In genomic region chr16:3520861-3521260, GRCh38 we compare ENCODE assay signal across 24 cellular contexts. TPM values are rescaled to one million over a fixed set of nuclear protein-coding genes. Genes with fewer than 3 reads are reported as not detected.
DNase-seq lines count a peak whose midpoint lies in the region; ATAC-seq, FAIRE-seq and TF ChIP-seq lines count a peak whose summit lies in the region.
"Had no signal": no experiment of that assay in that cellular context is flagged by ENCODE, and none has a peak within 500 bp of the region (broad histone marks: within the 10 kb centered on the region; RNA-seq: fewer than 3 reads in every experiment).

No MANE protein-coding gene starts in this region.

- H3K9me3 ChIP-seq in K562 (replicated peaks; ENCODE audit: control insufficient read depth, insufficient read depth, low read depth, low read length) (no peaks in the 10 kb centered on the region), stomach (no peaks in the 10 kb centered on the region), small intestine (ENCODE audit: control insufficient read depth, low read depth) (no peaks in the 10 kb centered on the region)
- H3K9me3 ChIP-seq: heart right ventricle had no signal

- H3K27me3 ChIP-seq in K562 (ENCODE audit: control insufficient read depth in 2 of 2, insufficient read depth in 2 of 2, low read length in 2 of 2) (no peaks in the 10 kb centered on the region), stomach (no peaks in the 10 kb centered on the region), small intestine (ENCODE audit: control insufficient read depth in 2 of 2, insufficient read depth in 2 of 2, low read length in 2 of 2) (no peaks in the 10 kb centered on the region)
- H3K27me3 ChIP-seq: heart right ventricle had no signal

- in situ Hi-C loops in K562 (cut with MboI), result no loop called here

- no peak overlapping the region for H3K4me3 ChIP-seq in K562
- no peak overlapping the region for H3K4me3 ChIP-seq in stomach
- H3K4me3 ChIP-seq in small intestine (ENCODE audit: low read depth in 1 of 2, low read length in 2 of 2), result no peak overlapping the region
- H3K4me3 ChIP-seq: heart right ventricle, lung had no signal

- H3K36me3 ChIP-seq in K562 (ENCODE audit: control insufficient read depth, insufficient read depth, low read length) (peaks cover 6% of the 10 kb centered on the region; the same call in 1 of the 3 replicates), stomach (peaks cover 31 to 100% (median 96%) of the 10 kb centered on the region in 4 donors), small intestine (ENCODE audit: control insufficient read depth in 2 of 2, insufficient read depth in 2 of 2, low read length in 2 of 2) (peaks cover 2 to 7% of the 10 kb centered on the region in 2 donors)

- H3K27ac ChIP-seq in K562 (ENCODE audit: extremely low read depth, low read depth, low read length) (no peak overlapping the region), stomach (peak overlapping the region in 3 of 5 donors; percentile 41 to 73 (median 53)), small intestine (ENCODE audit: low read depth in 1 of 2, low read length in 1 of 2) (no peak overlapping the region)
- H3K27ac ChIP-seq: heart right ventricle had no signal

- TF ChIP-seq RAD21 in K562 (CRISPR knock-in tag; conservative IDR thresholded peaks at IDR 0.05 in 1 of 2, IDR thresholded peaks at IDR 0.05 in 1 of 2), result no peak

- POLR2A ChIA-PET in K562 (lab: Yijun Ruan, JAX), result no interaction called here

- H3K4me2 ChIP-seq in K562 (ENCODE audit: insufficient read depth, low read length), result no peak overlapping the region

- H3K79me2 ChIP-seq in K562 (ENCODE audit: control insufficient read depth, insufficient read depth, low read length), result no peaks in the 10 kb centered on the region

- H3K4me1 ChIP-seq in K562 (replicated peaks in 1 of 2; ENCODE audit: control insufficient read depth in 2 of 2, insufficient read depth in 2 of 2, low read length in 2 of 2) (0 out of 5 replicates have a peak, but pooled peaks cover 0 to 3% of the 10 kb centered on the region in 2 experiments), stomach (no peaks in the 10 kb centered on the region), small intestine (ENCODE audit: control insufficient read depth in 2 of 2, insufficient read depth in 1 of 2, low read depth in 1 of 2, low read length in 1 of 2) (no peaks in the 10 kb centered on the region)
- H3K4me1 ChIP-seq: heart right ventricle had no signal

- no peak overlapping the region for H2AFZ ChIP-seq in K562 (ENCODE audit: low read depth, low read length)

- H3K9me1 ChIP-seq in K562 (ENCODE audit: control insufficient read depth, insufficient read depth, low read length), result no peaks in the 10 kb centered on the region

- WGBS in K562 (ENCODE audit: insufficient coverage, low coverage, missing lambda C conversion rate), result 42% methylated on average over 6 of the region's 7 CpGs
- 67 to 83% (median 77%) methylated on average over 7 of the region's 7 CpGs for WGBS in stomach, 5 donors
- WGBS in small intestine, 3 donors, result 80 to 91% (median 87%) methylated on average over 7 of the region's 7 CpGs

- TF ChIP-seq CTCF in K562 (IDR thresholded peaks at IDR 0.05 in 2 of 3, conservative IDR thresholded peaks at IDR 0.05 in 1 of 3; ENCODE audit: insufficient read depth in 2 of 3, low read depth in 1 of 3, low read length in 3 of 3) (no peak), stomach (IDR thresholded peaks at IDR 0.05) (no peak)

- CTCF ChIA-PET in K562 (lab: Yijun Ruan, JAX; ENCODE audit: low intra/inter-chr PET ratio), result interaction anchor here (0.7 kb wide), 1 partner anchor 496 kb away, joined by 3 read pairs; no protein-coding TSS in a partner anchor

- TF ChIP-seq POLR2A in K562 (conservative IDR thresholded peaks at IDR 0.05), result no peak
- no peak for TF ChIP-seq POLR2A in stomach (IDR thresholded peaks at IDR 0.05)

- no TSS peak for BruUV-seq in K562 (replicated peaks; lab: Mats Ljungman, UMichigan)

- H3K9ac ChIP-seq in K562 (ENCODE audit: insufficient read depth in 1 of 2, low read depth in 2 of 2, low read length in 2 of 2), result peak overlapping the region in 1 of 2 experiments; percentile 20; a peak in 1 of 4 replicates

- FAIRE-seq in K562 (lab: Jason Lieb, UNC), result no peak
- no peak for FAIRE-seq in small intestine (lab: Jason Lieb, UNC)
- FAIRE-seq: islet of Langerhans had no signal

- TF ChIP-seq EP300 in K562 (IDR thresholded peaks at IDR 0.05; ENCODE audit: low read length) (no peak), stomach (IDR thresholded peaks at IDR 0.05) (no peak)

- DNase-seq in ELF-1 (ENCODE audit: low read depth, low spot score) (peak; percentile 23), K562 (ENCODE audit: extremely low read depth in 1 of 4, low spot score in 3 of 4) (no peak), mesenteric fat pad (ENCODE audit: low spot score) (peak; percentile 43), stomach (no peak), T1000 (lab: John Stamatoyannopoulos, UW) (no peak), small intestine (no peak), NCI-H2029 (lab: John Stamatoyannopoulos, UW) (no peak)
- DNase-seq: activated naive CD4-positive, alpha-beta T cell; cerebellar nuclear complex; DMS79 treated with DMSO at 0.1 percent for 48 hours; effector memory CD4-positive, alpha-beta T cell; heart right ventricle; KG1; MV-4-11; naive B cell; NCI-H2081 treated with DMSO at 0.1 percent for 48 hours; NCI-H446 treated with DMSO at 0.1 percent for 48 hours; NK-92 treated with Interleukin-12 subunit alpha and Interleukin-12 subunit beta, amount 100 ng/mL, for 24 hours; posterior cingulate gyrus; stimulated activated CD8-positive, alpha-beta memory T cell treated with anti-CD3 and anti-CD28 coated beads, Interleukin-4, amount 100 ng/mL, for 48 hours had no signal

- ATAC-seq in K562 (peak; percentile 47; the same call in 2 of the 3 replicates), HG03175 (IDR thresholded peaks at IDR 0.05; ENCODE audit: unreplicated experiment) (no peak)
- ATAC-seq: heart right ventricle had no signal

- no peaks in the 10 kb centered on the region for H4K20me1 ChIP-seq in K562 (replicated peaks; ENCODE audit: control insufficient read depth, insufficient read depth, low read length)

- intact Hi-C loops in K562 (cut with micrococcal nuclease) (no loop called here), stomach (cut with DNase I; ENCODE audit: low total_unique reads) (no loop called here)

RNA-seq across cellular contexts. Expression of gene CLUAP1, which starts 20.1 kb away (rescaled TPM):
- total RNA-seq in K562 (2011; cell fraction: chromatin; rRNA removed; ENCODE audit: low replicate concordance), result 4.7 and 8.8 TPM in 2 replicates
- 2.0 and 3.0 TPM in 2 replicates for total RNA-seq in K562 (2011; cell fraction: nucleolus; rRNA removed)
- total RNA-seq in K562 (2011; cell fraction: nucleoplasm; rRNA removed), result 3.7 and 4.2 TPM in 2 replicates
- total RNA-seq in K562 (2014; rRNA removed), result 4.8 and 6.8 TPM in 2 replicates
- total RNA-seq in K562 (2014; rRNA removed; fragmentation: Illumina TruSeq; extraction: Trizol), result 10.8 and 11.0 TPM in 2 replicates
- total RNA-seq in K562 (2015; rRNA removed; fragmentation: Illumina TruSeq; extraction: Trizol), result 6.9 TPM in 2 replicates
- total RNA-seq in K562 (2021), result 6.2 and 6.7 TPM in 2 replicates
- 2.2 and 7.8 TPM in 2 replicates for polyA plus RNA-seq in K562 (2011; rRNA removed)
- polyA plus RNA-seq in K562 (2011; cell fraction: cytosol; rRNA removed), result 1.1 and 1.7 TPM in 2 replicates
- polyA plus RNA-seq in K562 (2011; cell fraction: nucleus; rRNA removed), result 3.2 and 3.3 TPM in 2 replicates
- polyA plus RNA-seq in K562 (2012), result 5.3 and 6.6 TPM in 2 replicates
- polyA plus RNA-seq in K562 (2014; fragmentation: Illumina TruSeq; extraction: Trizol), result 5.9 and 8.3 TPM in 2 replicates
- polyA plus RNA-seq in K562 (2014; fragmentation: Nextera tagmentation; extraction: Ambion mirVana), result 10 to 100 TPM; 11.1 to 17.6 TPM
- polyA plus RNA-seq in K562 (2014; rRNA removed), result 4.9 and 6.6 TPM in 2 replicates
- polyA minus RNA-seq in K562 (2011; rRNA and poly(A)+ RNA removed), result 9.2 and 14.1 TPM in 2 replicates
- polyA minus RNA-seq in K562 (2011; cell fraction: cytosol; rRNA and poly(A)+ RNA removed), result 2.0 and 6.1 TPM in 2 replicates
- polyA minus RNA-seq in K562 (2011; cell fraction: nucleus; rRNA and poly(A)+ RNA removed), result 3.0 and 3.2 TPM in 2 replicates
- total RNA-seq in mesenteric fat pad, result 20.0 TPM
- 10 to 100 TPM in 4 of 5 donors, 1 to 10 TPM in 1; 9.0 to 52.7 (median 22.2) TPM for total RNA-seq in stomach
- 10 to 100 TPM in 1 of 3 donors, 1 to 10 TPM in 2; 6.7 to 14.1 (median 7.6) TPM for polyA plus RNA-seq in stomach
- polyA plus RNA-seq in small intestine, result 10 to 100 TPM in 1 of 3 donors, 1 to 10 TPM in 2; 3.6 to 10.6 (median 4.6) TPM

RNA-seq across cellular contexts. Expression of gene C16orf90, which starts 25.6 kb away (rescaled TPM):
- not detected in 2 replicates for total RNA-seq in K562 (2011; cell fraction: chromatin; rRNA removed; ENCODE audit: low replicate concordance)
- total RNA-seq in K562 (2011; cell fraction: nucleolus; rRNA removed), result not detected in 2 replicates
- total RNA-seq in K562 (2011; cell fraction: nucleoplasm; rRNA removed), result not detected in 2 replicates
- not detected in 2 replicates for total RNA-seq in K562 (2014; rRNA removed)
- total RNA-seq in K562 (2014; rRNA removed; fragmentation: Illumina TruSeq; extraction: Trizol), result not detected in 2 replicates
- not detected in 2 replicates for total RNA-seq in K562 (2015; rRNA removed; fragmentation: Illumina TruSeq; extraction: Trizol)
- not detected in 2 replicates for total RNA-seq in K562 (2021)
- polyA plus RNA-seq in K562 (2011; rRNA removed), result not detected in 2 replicates
- not detected in 2 replicates for polyA plus RNA-seq in K562 (2011; cell fraction: cytosol; rRNA removed)
- polyA plus RNA-seq in K562 (2011; cell fraction: nucleus; rRNA removed), result not detected in 2 replicates
- not detected in 2 replicates for polyA plus RNA-seq in K562 (2012)
- not detected in 2 replicates for polyA plus RNA-seq in K562 (2014; fragmentation: Illumina TruSeq; extraction: Trizol)
- not detected for polyA plus RNA-seq in K562 (2014; fragmentation: Nextera tagmentation; extraction: Ambion mirVana)
- not detected in 2 replicates for polyA plus RNA-seq in K562 (2014; rRNA removed)
- not detected in 2 replicates for polyA minus RNA-seq in K562 (2011; rRNA and poly(A)+ RNA removed)
- not detected in 2 replicates for polyA minus RNA-seq in K562 (2011; cell fraction: cytosol; rRNA and poly(A)+ RNA removed)
- not detected in 2 replicates for polyA minus RNA-seq in K562 (2011; cell fraction: nucleus; rRNA and poly(A)+ RNA removed)
- total RNA-seq in mesenteric fat pad, result not detected
- not detected for total RNA-seq in stomach
- polyA plus RNA-seq in stomach, result not detected
- not detected for polyA plus RNA-seq in small intestine
- total RNA-seq: heart right ventricle, lung, temporal lobe had no signal
- polyA plus RNA-seq: heart right ventricle, lung had no signal

RNA-seq across cellular contexts. Expression of gene NLRC3, which starts 56.3 kb away (rescaled TPM):
- total RNA-seq in K562 (2011; cell fraction: chromatin; rRNA removed; ENCODE audit: low replicate concordance), result 0.07 TPM in 1 of 2 replicates, not detected in the other
- total RNA-seq in K562 (2011; cell fraction: nucleolus; rRNA removed), result under 0.01 TPM in 1 of 2 replicates, not detected in the other
- not detected in 2 replicates for total RNA-seq in K562 (2011; cell fraction: nucleoplasm; rRNA removed)
- total RNA-seq in K562 (2014; rRNA removed) (not detected in 2 replicates), K562 (2014; rRNA removed; fragmentation: Illumina TruSeq; extraction: Trizol) (not detected in 2 replicates), K562 (2015; rRNA removed; fragmentation: Illumina TruSeq; extraction: Trizol) (not detected in 2 replicates), K562 (2021) (0.13 and 0.22 TPM in 2 replicates), mesenteric fat pad (1.2 TPM), stomach (10 to 100 TPM in 2 of 5 donors, 1 to 10 TPM in 2, not detected in 1; 1.7 to 17.0 (median 12.8) TPM)
- polyA plus RNA-seq in K562 (2011; rRNA removed) (0.03 TPM in 1 of 2 replicates, not detected in the other), K562 (2014; fragmentation: Illumina TruSeq; extraction: Trizol) (not detected in 2 replicates), K562 (2014; fragmentation: Nextera tagmentation; extraction: Ambion mirVana) (under 1 TPM; 0.03 to 0.04 TPM), K562 (2014; rRNA removed) (0.03 TPM in 1 of 2 replicates, not detected in the other), stomach (under 1 TPM; 0.45 to 0.50 (median 0.46) TPM), small intestine (1 to 10 TPM in 1 of 3 donors, under 1 TPM in 2; 0.67 to 1.1 (median 0.82) TPM)
- polyA plus RNA-seq in K562 (2011; cell fraction: cytosol; rRNA removed), result 0.03 TPM in 1 of 2 replicates, not detected in the other
- polyA plus RNA-seq in K562 (2011; cell fraction: nucleus; rRNA removed), result 0.09 TPM in 1 of 2 replicates, not detected in the other
- 0.08 and 0.10 TPM in 2 replicates for polyA plus RNA-seq in K562 (2012)
- polyA minus RNA-seq in K562 (2011; rRNA and poly(A)+ RNA removed), result not detected in 2 replicates
- not detected in 2 replicates for polyA minus RNA-seq in K562 (2011; cell fraction: cytosol; rRNA and poly(A)+ RNA removed)
- polyA minus RNA-seq in K562 (2011; cell fraction: nucleus; rRNA and poly(A)+ RNA removed), result under 0.01 TPM in 2 replicates

Comparison
In these comparisons a context has a peak if more than half of its experiments do, and no peak if none do; other contexts are left out.
1. DNase-seq: peak in ELF-1 (single experiment) and mesenteric fat pad (single experiment); none in K562 (0 of 4), stomach (single experiment), T1000 (single experiment), small intestine (single experiment) and NCI-H2029 (single experiment).
2. H3K27ac ChIP-seq: peak in stomach (3 of 5); none in K562 (single experiment) and small intestine (0 of 2).